8 cellular contexts compared by ENCODE assay signal in genomic region chr11:75339685-75340409, GRCh38. TPM values are rescaled to one million over a fixed set of nuclear protein-coding genes. Genes with fewer than 3 reads are reported as not detected.
DNase-seq lines count a peak whose midpoint lies in the region; ATAC-seq, FAIRE-seq and TF ChIP-seq lines count a peak whose summit lies in the region.

No MANE protein-coding gene starts in this region.

- no peak overlapping the region for H2AFZ ChIP-seq in HCT116 (ENCODE audit: low read depth, low read length, poor library complexity, severe bottlenecking)

- no peaks in the 10 kb centered on the region for H4K20me1 ChIP-seq in HCT116 (ENCODE audit: insufficient read depth)

- TF ChIP-seq RAD21 in A549 (conservative IDR thresholded peaks at IDR 0.05 in 1 of 2, IDR thresholded peaks at IDR 0.05 in 1 of 2) (peak; percentile 60 to 61), HCT116 (IDR thresholded peaks at IDR 0.05; ENCODE audit: low read depth) (peak; percentile 51; the same call in 1 of the 2 replicates)

- peak overlapping the region; percentile 86 for H3K27ac Mint-ChIP-seq in activated CD4-positive, alpha-beta memory T cell treated with anti-CD3 and anti-CD28 coated beads, Interleukin-2, amount 10 ng/mL, durations not matched to agents 7 days and 5 days

- CTCF ChIA-PET in A549 (lab: Yijun Ruan, JAX) (interaction anchor here (0.8 to 9.2 kb wide), 13 partner anchors 9 to 197 kb away, joined by 3 to 108 read pairs (median 4); partner anchors contain the start of gene ARRB1), HCT116 (lab: Charles Lee) (interaction anchor here (0.6 to 1.9 kb wide), 6 partner anchors 32 to 86 kb away, joined by 3 to 8 read pairs (median 4); no protein-coding TSS in a partner anchor)
- CTCF ChIA-PET in activated CD4-positive, alpha-beta memory T cell treated with anti-CD3 and anti-CD28 coated beads, Interleukin-2, amount 10 ng/mL, durations not matched to agents 7 days and 5 days (lab: Charles Lee) = interaction anchor here (0.9 to 2.8 kb wide), 12 partner anchors 10 to 197 kb away, joined by 3 to 15 read pairs (median 4); no protein-coding TSS in a partner anchor

- TF ChIP-seq EP300 in A549 (IDR thresholded peaks at IDR 0.05) (no peak), transverse colon (IDR thresholded peaks at IDR 0.05; ENCODE audit: low read depth) (no peak)

- H3K4me1 ChIP-seq in A549 (peaks cover 81% of the 10 kb centered on the region), HCT116 (ENCODE audit: control insufficient read depth in 1 of 2, insufficient read depth in 2 of 2, low read length in 2 of 2) (peaks cover 23 to 45% of the 10 kb centered on the region in 2 experiments), kidney (ENCODE audit: control insufficient read depth in 1 of 2, insufficient read depth in 1 of 2, low read depth in 1 of 2, low read length in 2 of 2) (peaks cover 42 to 77% of the 10 kb centered on the region in 2 donors), transverse colon (peaks cover 83 to 96% (median 91%) of the 10 kb centered on the region in 4 donors)

- H3K27me3 ChIP-seq in HCT116 (ENCODE audit: insufficient read depth, low read length) (no peaks in the 10 kb centered on the region), transverse colon (no peaks in the 10 kb centered on the region)

- H3K9me3 ChIP-seq in A549 = no peaks in the 10 kb centered on the region
- no peaks in the 10 kb centered on the region for H3K9me3 ChIP-seq in HCT116 (ENCODE audit: control insufficient read depth in 1 of 2, insufficient read depth in 1 of 2, low read depth in 1 of 2, low read length in 2 of 2)
- no peaks in the 10 kb centered on the region for H3K9me3 ChIP-seq in kidney (ENCODE audit: control insufficient read depth in 1 of 2, low read length in 2 of 2)
- no peaks in the 10 kb centered on the region for H3K9me3 ChIP-seq in transverse colon

- no peak overlapping the region for H3K4me3 ChIP-seq in A549
- H3K4me3 ChIP-seq in HCT116 (replicated peaks in 1 of 2; ENCODE audit: low read depth in 1 of 2, low read length in 2 of 2) = no peak overlapping the region
- H3K4me3 ChIP-seq in kidney (ENCODE audit: low read length in 2 of 2) = no peak overlapping the region
- H3K4me3 ChIP-seq in transverse colon = peak overlapping the region in 1 of 4 donors; percentile 13

- no peaks in the 10 kb centered on the region for H3K9me2 ChIP-seq in HCT116 (ENCODE audit: insufficient read depth)

- H3K4me1 Mint-ChIP-seq in activated CD4-positive, alpha-beta memory T cell treated with anti-CD3 and anti-CD28 coated beads, Interleukin-2, amount 10 ng/mL, durations not matched to agents 7 days and 5 days = peaks cover 58% of the 10 kb centered on the region

- intact Hi-C loops in HCT116 (cut with micrococcal nuclease) = loop anchor here (5.0 kb wide), 1 partner anchor 58 kb away; no protein-coding TSS in a partner anchor
- intact Hi-C loops in kidney (cut with DNase I) = loop anchor here (10.0 kb wide), 1 partner anchor 45 kb away; no protein-coding TSS in a partner anchor
- intact Hi-C loops in transverse colon (cut with DNase I; ENCODE audit: low total_unique reads) = no loop called here

- no TSS peak for BruUV-seq in HCT116 (replicated peaks; lab: Mats Ljungman, UMichigan)

- H3K9ac ChIP-seq in HCT116 (ENCODE audit: low read length) (no peak overlapping the region), kidney (ENCODE audit: low read length in 2 of 2) (peak overlapping the region in 1 of 2 donors; percentile 37)

- no peak overlapping the region for H3K4me3 Mint-ChIP-seq in activated CD4-positive, alpha-beta memory T cell treated with anti-CD3 and anti-CD28 coated beads, Interleukin-2, amount 10 ng/mL, durations not matched to agents 7 days and 5 days

- DNase-seq in A549 (ENCODE audit: low read depth in 1 of 2, low spot score in 1 of 2) (peak in 1 of 2 experiments; percentile 58), HCT116 (ENCODE audit: low read depth, low spot score) (no peak), kidney (no peak), transverse colon (no peak), NK-92 (lab: John Stamatoyannopoulos, UW; ENCODE audit: unreplicated experiment) (no peak), amygdala (lab: John Stamatoyannopoulos, UW) (no peak)
- DNase-seq in activated CD4-positive, alpha-beta memory T cell treated with anti-CD3 and anti-CD28 coated beads, Interleukin-2, amount 10 ng/mL, durations not matched to agents 7 days and 5 days = no peak

- FAIRE-seq in A549 (lab: Jason Lieb, UNC) = no peak
- no peak for FAIRE-seq in kidney (lab: Jason Lieb, UNC)

- H3K4me2 ChIP-seq in A549 (peak overlapping the region; percentile 57), HCT116 (ENCODE audit: low read length) (no peak overlapping the region)

- POLR2A ChIA-PET in A549 (lab: Yijun Ruan, JAX) (interaction anchor here (0.6 to 1.4 kb wide), 3 partner anchors 14 to 62 kb away, joined by 3 to 5 read pairs (median 4); no protein-coding TSS in a partner anchor), HCT116 (lab: Charles Lee) (interaction anchor here (1.1 kb wide), 1 partner anchor 16 kb away, joined by 3 read pairs; no protein-coding TSS in a partner anchor)
- POLR2A ChIA-PET in activated CD4-positive, alpha-beta memory T cell treated with anti-CD3 and anti-CD28 coated beads, Interleukin-2, amount 10 ng/mL, durations not matched to agents 7 days and 5 days (lab: Charles Lee) = interaction anchor here (0.7 to 4.9 kb wide), 8 partner anchors 11 to 183 kb away, joined by 3 to 49 read pairs (median 3); partner anchors contain the start of gene ARRB1

- in situ Hi-C loops in transverse colon (cut with MboI; ENCODE audit: low pct_ligation_motif_present in 1 of 4, low pct_unique_long_range_greater_than_20kb in 1 of 4, low sequenced_read_pairs in 3 of 4) = loop anchor here in 1 of 4 donors (10.0 kb wide), 1 partner anchor 45 kb away; no protein-coding TSS in a partner anchor

- H3K79me2 ChIP-seq in HCT116 (ENCODE audit: insufficient read depth, low read length) = peaks cover 3% of the 10 kb centered on the region; the same call in 1 of the 2 replicates

- H3K9me3 Mint-ChIP-seq in activated CD4-positive, alpha-beta memory T cell treated with anti-CD3 and anti-CD28 coated beads, Interleukin-2, amount 10 ng/mL, durations not matched to agents 7 days and 5 days = no peaks in the 10 kb centered on the region

- RAD21 ChIA-PET in HCT116 (lab: Charles Lee; ENCODE audit: low non-redundant PET in 1 of 2, low total read pairs in 2 of 2, uncharacterized antibody in 2 of 2, unreplicated experiment in 2 of 2) = no interaction called here

- H3K36me3 ChIP-seq in HCT116 (ENCODE audit: control insufficient read depth in 1 of 2, insufficient read depth in 2 of 2, low read length in 2 of 2) (no peaks in the 10 kb centered on the region), kidney (ENCODE audit: control insufficient read depth in 1 of 2, insufficient read depth in 2 of 2, low read length in 2 of 2) (no peaks in the 10 kb centered on the region), transverse colon (no peaks in the 10 kb centered on the region)

- TF ChIP-seq POLR2A in A549 (IDR thresholded peaks at IDR 0.05; ENCODE audit: low read length) (no peak), HCT116 (IDR thresholded peaks at IDR 0.05; ENCODE audit: borderline replicate concordance, extremely low read depth, insufficient read depth, insufficient read length) (no peak), transverse colon (IDR thresholded peaks at IDR 0.05) (no peak)

- no peaks in the 10 kb centered on the region for H3K36me3 Mint-ChIP-seq in activated CD4-positive, alpha-beta memory T cell treated with anti-CD3 and anti-CD28 coated beads, Interleukin-2, amount 10 ng/mL, durations not matched to agents 7 days and 5 days (ENCODE audit: low read depth)

- 60% methylated on average over 13 of the region's 14 CpGs for WGBS in A549 (ENCODE audit: missing lambda C conversion rate)
- WGBS in transverse colon (ENCODE audit: low coverage in 1 of 2), 2 donors = 33% methylated on average over 14 of the region's 14 CpGs; no CpG with 5 or more reads in 1 of the 2 donors

- TF ChIP-seq CTCF in A549 (IDR thresholded peaks at IDR 0.05) = peak; percentile 36
- 0 out of 6 replicates have a peak, but pooled peaks of 1 of the 3 experiments have one; percentile 19 for TF ChIP-seq CTCF in HCT116 (IDR thresholded peaks at IDR 0.05 in 2 of 3, conservative IDR thresholded peaks at IDR 0.05 in 1 of 3; ENCODE audit: borderline replicate concordance in 1 of 3, insufficient read depth in 1 of 3, low read depth in 2 of 3, low read length in 2 of 3)
- TF ChIP-seq CTCF in kidney (IDR thresholded peaks at IDR 0.05; ENCODE audit: borderline replicate concordance, extremely low read depth, insufficient read depth) = no peak
- TF ChIP-seq CTCF in transverse colon (IDR thresholded peaks at IDR 0.05) = no peak

- H3K27ac ChIP-seq in A549 (peak overlapping the region; percentile 76 to 80), HCT116 (ENCODE audit: low read depth, low read length) (no peak overlapping the region; the same call in 1 of the 2 replicates), kidney (ENCODE audit: low read depth in 2 of 2, low read length in 2 of 2) (peak overlapping the region; percentile 62 to 68), transverse colon (peak overlapping the region; percentile 91 to 97 (median 94))

- H3K27me3 Mint-ChIP-seq in activated CD4-positive, alpha-beta memory T cell treated with anti-CD3 and anti-CD28 coated beads, Interleukin-2, amount 10 ng/mL, durations not matched to agents 7 days and 5 days = no peaks in the 10 kb centered on the region

- ATAC-seq in A549 (peak in 1 of 2 experiments; percentile 57; a peak in 4 of 6 replicates), HCT116 (peak; percentile 52), GM21528 (IDR thresholded peaks at IDR 0.05; ENCODE audit: low FRiP score, unreplicated experiment) (no peak)

RNA-seq across cellular contexts. Expression of gene ARRB1, which starts 11.6 kb away (rescaled TPM):
- polyA plus RNA-seq in A549 (2011; rRNA removed) (14.3 and 18.1 TPM in 2 replicates), A549 (2017; fragmentation: RNase III; extraction: RNeasy Plus Mini Kit Qiagen cat#74134 plus additional on column Dnase treatment) (4.9 to 8.4 TPM (median 6.8 TPM) in 3 replicates), kidney (ENCODE audit: insufficient read depth, low read depth, low replicate concordance) (17.6 TPM)
- polyA plus RNA-seq in A549 (2012; cell fraction: cytosol; rRNA removed) = 4.8 TPM in 2 replicates
- 3.8 and 5.0 TPM in 2 replicates for polyA plus RNA-seq in A549 (2012; cell fraction: nucleus; rRNA removed)
- polyA minus RNA-seq in A549 (2011; rRNA and poly(A)+ RNA removed) = 54.8 and 57.9 TPM in 2 replicates
- total RNA-seq in HCT116 (2021; ENCODE audit: unreplicated experiment) (24.2 TPM), kidney (53.8 TPM), transverse colon (10 to 100 TPM; 55.7 to 88.2 (median 78.0) TPM)
- 12.0 and 12.9 TPM in 2 replicates for polyA plus RNA-seq in HCT116 (2012)
- total RNA-seq in activated CD4-positive, alpha-beta memory T cell treated with anti-CD3 and anti-CD28 coated beads, Interleukin-2, amount 10 ng/mL, durations not matched to agents 7 days and 5 days = 10 to 100 TPM; 13.4 to 19.0 TPM

RNA-seq across cellular contexts. Expression of gene RPS3, which starts 59.5 kb away (rescaled TPM):
- polyA plus RNA-seq in A549 (2011; rRNA removed) (2,571 and 3,468 TPM in 2 replicates), A549 (2017; fragmentation: RNase III; extraction: RNeasy Plus Mini Kit Qiagen cat#74134 plus additional on column Dnase treatment) (3,458 to 3,978 TPM (median 3,544 TPM) in 3 replicates), kidney (ENCODE audit: insufficient read depth, low read depth, low replicate concordance) (1,510 TPM)
- polyA plus RNA-seq in A549 (2012; cell fraction: cytosol; rRNA removed) = 3,252 and 4,158 TPM in 2 replicates
- 1,461 and 2,420 TPM in 2 replicates for polyA plus RNA-seq in A549 (2012; cell fraction: nucleus; rRNA removed)
- polyA minus RNA-seq in A549 (2011; rRNA and poly(A)+ RNA removed) = 1,439 and 1,839 TPM in 2 replicates
- total RNA-seq in HCT116 (2021; ENCODE audit: unreplicated experiment) (4,109 TPM), kidney (1,724 TPM), transverse colon (1,000 to 10,000 TPM in 1 of 4 donors, 100 to 1,000 TPM in 3; 492 to 1,045 (median 813) TPM)
- polyA plus RNA-seq in HCT116 (2012) = 4,885 and 4,997 TPM in 2 replicates
- 1,000 to 10,000 TPM; 2,828 to 2,853 TPM for total RNA-seq in activated CD4-positive, alpha-beta memory T cell treated with anti-CD3 and anti-CD28 coated beads, Interleukin-2, amount 10 ng/mL, durations not matched to agents 7 days and 5 days

Comparison
In these comparisons a context has a peak if more than half of its experiments do, and no peak if none do; other contexts are left out.
1. Of the 6 proteins assayed by ChIP-seq in both A549 and HCT116: peak only in A549: none; only in HCT116: none; in both: RAD21; in neither: 4; mixed calls (peak in some experiments, not most) for 1.